33 cellular contexts compared by ENCODE assay signal in the genomic region with DNA sequence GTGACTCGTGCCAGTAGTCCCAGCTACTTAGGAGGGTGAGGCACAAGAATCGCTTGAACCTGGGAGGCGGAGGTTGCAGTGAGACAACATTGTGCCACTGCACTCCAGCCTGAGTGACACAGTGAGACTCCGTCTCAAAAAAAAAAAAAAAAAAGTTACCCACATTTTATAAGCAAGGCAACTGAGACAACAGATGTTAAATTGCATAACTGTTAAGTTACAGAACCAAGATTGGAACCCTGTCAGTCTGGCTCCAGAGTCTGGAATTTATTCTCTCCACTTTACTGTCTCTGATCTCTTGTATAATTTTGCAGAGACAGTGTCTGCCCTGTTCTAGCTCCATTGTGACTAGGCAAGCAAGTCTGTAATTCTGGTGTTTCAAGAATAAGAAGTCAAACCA. TPM values are rescaled to one million over a fixed set of nuclear protein-coding genes. Genes with fewer than 3 reads are reported as not detected.
DNase-seq lines count a peak whose midpoint lies in the region; ATAC-seq and TF ChIP-seq lines count a peak whose summit lies in the region.
"Had no signal": no experiment of that assay in that cellular context is flagged by ENCODE, and none has a peak within 500 bp of the region (broad histone marks: within the 10 kb centered on the region; RNA-seq: fewer than 3 reads in every experiment).

No MANE protein-coding gene starts in this region.

- H3K27me3 Mint-ChIP-seq in neural crest cell (ENCODE audit: low read depth) = no peaks in the 10 kb centered on the region
- H3K27me3 Mint-ChIP-seq: activated naive CD8-positive, alpha-beta T cell treated with anti-CD3 and anti-CD28 coated beads for 36 hours; CD8-positive, alpha-beta memory T cell had no signal

- TF ChIP-seq POLR2A in esophagus muscularis mucosa (IDR thresholded peaks at IDR 0.05; ENCODE audit: low read depth) (no peak), body of pancreas (IDR thresholded peaks at IDR 0.05) (no peak)

- H3K27me3 ChIP-seq in esophagus muscularis mucosa (no peaks in the 10 kb centered on the region), body of pancreas (no peaks in the 10 kb centered on the region)
- H3K27me3 ChIP-seq: BE2C, left lung had no signal

- H3K27ac ChIP-seq in esophagus muscularis mucosa (replicated peaks in 1 of 4) (peak overlapping the region; percentile 96 to 100 (median 98)), body of pancreas (no peak overlapping the region)
- H3K27ac ChIP-seq: left lung, SK-N-MC had no signal

- no peak overlapping the region for H3K27ac Mint-ChIP-seq in neural crest cell (ENCODE audit: unreplicated experiment)
- H3K27ac Mint-ChIP-seq: activated naive CD8-positive, alpha-beta T cell treated with anti-CD3 and anti-CD28 coated beads for 36 hours; activated T-cell treated with anti-CD3 and anti-CD28 coated beads, Interleukin-2, amount 50 U/mL, for 24 hours; naive thymus-derived CD4-positive, alpha-beta T cell had no signal

- no peaks in the 10 kb centered on the region for H3K36me3 ChIP-seq in esophagus muscularis mucosa
- no peaks in the 10 kb centered on the region for H3K36me3 ChIP-seq in body of pancreas (replicated peaks in 1 of 2; ENCODE audit: insufficient read depth in 1 of 2, low read depth in 2 of 2)
- H3K36me3 ChIP-seq: BE2C, left lung had no signal

- peak; percentile 30 for ATAC-seq in Right ventricle myocardium superior (ENCODE audit: poor library complexity)
- ATAC-seq in HG03571 (IDR thresholded peaks at IDR 0.05; ENCODE audit: unreplicated experiment) = no peak
- no peak for ATAC-seq in body of pancreas
- ATAC-seq in GM18870 (IDR thresholded peaks at IDR 0.05; ENCODE audit: unreplicated experiment) = no peak
- ATAC-seq: HepG2; left lung; naive thymus-derived CD4-positive, alpha-beta T cell had no signal

- H3K4me3 Mint-ChIP-seq in neural crest cell = peak overlapping the region; percentile 42
- H3K4me3 Mint-ChIP-seq: activated naive CD8-positive, alpha-beta T cell treated with anti-CD3 and anti-CD28 coated beads for 36 hours; activated T-cell treated with anti-CD3 and anti-CD28 coated beads, Interleukin-2, amount 50 U/mL, for 24 hours; CD8-positive, alpha-beta memory T cell; naive thymus-derived CD4-positive, alpha-beta T cell had no signal

- peaks cover 37% of the 10 kb centered on the region for H3K4me1 Mint-ChIP-seq in neural crest cell

- no peak for TF ChIP-seq EP300 in esophagus muscularis mucosa (IDR thresholded peaks at IDR 0.05)

- peaks cover 3% of the 10 kb centered on the region for H3K9me3 Mint-ChIP-seq in neural crest cell
- H3K9me3 Mint-ChIP-seq: activated naive CD8-positive, alpha-beta T cell treated with anti-CD3 and anti-CD28 coated beads for 36 hours; CD8-positive, alpha-beta memory T cell had no signal

- H3K4me1 ChIP-seq in esophagus muscularis mucosa = peaks cover 31 to 52% (median 48%) of the 10 kb centered on the region in 4 donors
- H3K4me1 ChIP-seq in body of pancreas = peaks cover 30% of the 10 kb centered on the region

- H3K9me3 ChIP-seq in esophagus muscularis mucosa = no peaks in the 10 kb centered on the region
- H3K9me3 ChIP-seq in body of pancreas = no peaks in the 10 kb centered on the region
- H3K9me3 ChIP-seq: BE2C, left lung had no signal

- H3K36me3 Mint-ChIP-seq in neural crest cell (ENCODE audit: low read depth) = peaks cover 2% of the 10 kb centered on the region
- H3K36me3 Mint-ChIP-seq: activated naive CD8-positive, alpha-beta T cell treated with anti-CD3 and anti-CD28 coated beads for 36 hours; CD8-positive, alpha-beta memory T cell had no signal

- DNase-seq in Right ventricle myocardium superior = no peak
- DNase-seq in cardiac septum (ENCODE audit: low spot score) = no peak
- no peak for DNase-seq in esophagus muscularis mucosa (ENCODE audit: extremely low spot score)
- DNase-seq in neural crest cell (ENCODE audit: low read depth, low spot score) = no peak
- DNase-seq in NOMO-1 (lab: John Stamatoyannopoulos, UW; ENCODE audit: unreplicated experiment in 2 of 2) = no peak
- DNase-seq in body of pancreas = no peak
- DNase-seq: ACHN; activated CD4-positive, CD25-positive, alpha-beta regulatory T cell; activated effector memory CD4-positive, alpha-beta T cell treated with anti-CD3 and anti-CD28 coated beads, Interleukin-2, amount 50 U/mL, for 16 hours; activated naive CD8-positive, alpha-beta T cell treated with anti-CD3 and anti-CD28 coated beads for 36 hours; activated T-cell treated with anti-CD3 and anti-CD28 coated beads, Interleukin-2, amount 50 U/mL, for 24 hours; anterior cingulate cortex; BE2C; CD8-positive, alpha-beta memory T cell; effector CD8-positive, alpha-beta T cell; EL; glutamatergic neuron; H7; left lung; naive thymus-derived CD4-positive, alpha-beta T cell; NCI-H1048; NCI-H1694; NCI-H446; NCI-H748 treated with DMSO at 0.1 percent for 48 hours; occipital lobe; RPMI8226; small intestine; stimulated activated naive CD4-positive, alpha-beta T cell treated with Interleukin-2 at 50 U/mL for 16 hours had no signal

- WGBS in esophagus muscularis mucosa = 91% methylated on average over 4 of the region's 4 CpGs
- WGBS in body of pancreas, 2 donors = 88 to 92% methylated on average over 4 of the region's 4 CpGs

- TF ChIP-seq CTCF in esophagus muscularis mucosa (IDR thresholded peaks at IDR 0.05) (no peak), neural crest cell (conservative IDR thresholded peaks at IDR 0.05) (no peak), body of pancreas (IDR thresholded peaks at IDR 0.05) (no peak)

- intact Hi-C loops in Right ventricle myocardium superior (cut with DNase I) = no loop called here
- intact Hi-C loops in cardiac septum (cut with DNase I) = no loop called here
- intact Hi-C loops in esophagus muscularis mucosa (cut with DNase I) = no loop called here
- intact Hi-C loops in body of pancreas (cut with DNase I) = no loop called here

- H3K4me3 ChIP-seq in esophagus muscularis mucosa = no peak overlapping the region
- no peak overlapping the region for H3K4me3 ChIP-seq in body of pancreas
- H3K4me3 ChIP-seq: coronary artery, left lung, SK-N-MC had no signal

RNA-seq across cellular contexts. Expression of gene ITGB1, which starts 6.2 kb away (rescaled TPM):
- total RNA-seq in Right ventricle myocardium superior = 458 TPM
- total RNA-seq in cardiac septum = 715 TPM
- 1,000 to 10,000 TPM; 1,385 to 1,873 (median 1,661) TPM for total RNA-seq in esophagus muscularis mucosa
- total RNA-seq in neural crest cell = 220 and 236 TPM in 2 replicates
- 100 to 1,000 TPM; 164 to 259 TPM for total RNA-seq in body of pancreas

Comparison
In these comparisons a context has a peak if more than half of its experiments do, and no peak if none do; other contexts are left out.
1. H3K27ac ChIP-seq: peak in esophagus muscularis mucosa (4 of 4); none in body of pancreas (0 of 4).